Comparison of ENCODE assay signal across 8 cellular contexts in genomic region chr13:21139374-21139773, GRCh38. TPM values are rescaled to one million over a fixed set of nuclear protein-coding genes. Genes with fewer than 3 reads are reported as not detected.
A peak's percentile ranks its signal among the peaks of the same experiment; 100 is the strongest.
DNase-seq lines count a peak whose midpoint lies in the region; ATAC-seq and TF ChIP-seq lines count a peak whose summit lies in the region.

No MANE protein-coding gene starts in this region.

- peaks cover 36% of the 10 kb centered on the region for H3K79me2 ChIP-seq in OCI-LY1 (ENCODE audit: insufficient read depth, low read length)

- 93 to 98% methylated on average over 10 to 12 of the region's 12 CpGs for WGBS in endodermal cell (ENCODE audit: insufficient coverage in 1 of 2, insufficient read length in 1 of 2), 2 experiments

- H3K9me3 ChIP-seq in Caco-2 = no peaks in the 10 kb centered on the region
- H3K9me3 ChIP-seq in OCI-LY1 (ENCODE audit: low read length) = no peaks in the 10 kb centered on the region
- no peaks in the 10 kb centered on the region for H3K9me3 ChIP-seq in endodermal cell (ENCODE audit: control insufficient read depth, low read length)

- H3K27ac Mint-ChIP-seq in Caco-2 (ENCODE audit: unreplicated experiment) = peak overlapping the region; percentile 98
- peak overlapping the region; percentile 98 for H3K27ac Mint-ChIP-seq in endodermal cell
- H3K27ac Mint-ChIP-seq in osteocyte (ENCODE audit: unreplicated experiment) = peak overlapping the region; percentile 97

- CTCF ChIA-PET in Caco-2 (lab: Charles Lee) = no interaction called here

- H3K4me3 ChIP-seq in Caco-2 (ENCODE audit: low read depth, low read length) = peak overlapping the region; percentile 89
- peak overlapping the region; percentile 92 for H3K4me3 ChIP-seq in OCI-LY1 (ENCODE audit: low read depth, low read length, poor library complexity, severe bottlenecking)
- H3K4me3 ChIP-seq in endodermal cell (ENCODE audit: low read length) = peak overlapping the region; percentile 98

- H3K4me3 Mint-ChIP-seq in Caco-2 (ENCODE audit: unreplicated experiment) (peak overlapping the region; percentile 93), endodermal cell (peak overlapping the region; percentile 97), osteocyte (ENCODE audit: unreplicated experiment) (peak overlapping the region; percentile 93)

- H3K9me3 Mint-ChIP-seq in Caco-2 (ENCODE audit: unreplicated experiment) (no peaks in the 10 kb centered on the region), endodermal cell (peaks cover 14% of the 10 kb centered on the region), osteocyte (ENCODE audit: unreplicated experiment) (no peaks in the 10 kb centered on the region)

- no peak overlapping the region for H2AFZ ChIP-seq in OCI-LY1 (ENCODE audit: low read length)

- H3K4me1 ChIP-seq in Caco-2 (peaks cover 7% of the 10 kb centered on the region), OCI-LY1 (ENCODE audit: insufficient read depth, low read length, severe bottlenecking) (peaks cover 31% of the 10 kb centered on the region), endodermal cell (ENCODE audit: control insufficient read depth, insufficient read depth, low read length) (no peaks in the 10 kb centered on the region)

- no peak for DNase-seq in Caco-2
- DNase-seq in endodermal cell = no peak
- DNase-seq in osteocyte (ENCODE audit: extremely low spot score, unreplicated experiment) = peak; percentile 36
- DNase-seq in NCI-H82 (lab: John Stamatoyannopoulos, UW) = no peak

- peaks cover 6% of the 10 kb centered on the region for H3K4me1 Mint-ChIP-seq in Caco-2 (ENCODE audit: low read depth, unreplicated experiment)
- H3K4me1 Mint-ChIP-seq in endodermal cell = peaks cover 12% of the 10 kb centered on the region
- H3K4me1 Mint-ChIP-seq in osteocyte (ENCODE audit: unreplicated experiment) = peaks cover 28% of the 10 kb centered on the region

- H3K9ac ChIP-seq in OCI-LY1 (ENCODE audit: low read length) = peak overlapping the region; percentile 86
- H3K9ac ChIP-seq in endodermal cell (ENCODE audit: extremely low read depth, low read length, poor library complexity, severe bottlenecking) = no peak overlapping the region

- H3F3A ChIP-seq in OCI-LY1 (ENCODE audit: insufficient read depth, low read length) = no peaks in the 10 kb centered on the region

- POLR2A ChIA-PET in Caco-2 (lab: Charles Lee) = interaction anchor here (0.6 kb wide), 1 partner anchor 199 kb away, joined by 3 read pairs; no protein-coding TSS in a partner anchor

- intact Hi-C loops in Caco-2 (cut with micrococcal nuclease; ENCODE audit: unreplicated experiment) = no loop called here

- peak overlapping the region; percentile 76 for H3K4me2 ChIP-seq in OCI-LY1 (ENCODE audit: low read length)

- H3K27me3 ChIP-seq in Caco-2 (replicated peaks; ENCODE audit: control insufficient read depth, insufficient read depth, low read length) (no peaks in the 10 kb centered on the region), OCI-LY1 (ENCODE audit: insufficient read depth, low read length) (no peaks in the 10 kb centered on the region), endodermal cell (ENCODE audit: control insufficient read depth, insufficient read depth, low read length, poor library complexity, severe bottlenecking) (no peaks in the 10 kb centered on the region)

- no peaks in the 10 kb centered on the region for H3K9me2 ChIP-seq in OCI-LY1 (ENCODE audit: low read depth, low read length)

- H3K36me3 Mint-ChIP-seq in Caco-2 (ENCODE audit: insufficient read depth, unreplicated experiment) = peaks cover 42% of the 10 kb centered on the region
- H3K36me3 Mint-ChIP-seq in endodermal cell (ENCODE audit: low read depth) = peaks cover 27% of the 10 kb centered on the region
- peaks cover 12% of the 10 kb centered on the region for H3K36me3 Mint-ChIP-seq in osteocyte (ENCODE audit: unreplicated experiment)

- H3K27me3 Mint-ChIP-seq in Caco-2 (ENCODE audit: insufficient read depth, unreplicated experiment) = no peaks in the 10 kb centered on the region
- no peaks in the 10 kb centered on the region for H3K27me3 Mint-ChIP-seq in endodermal cell (ENCODE audit: insufficient read depth)
- H3K27me3 Mint-ChIP-seq in osteocyte (ENCODE audit: unreplicated experiment) = no peaks in the 10 kb centered on the region

- H3K36me3 ChIP-seq in Caco-2 (ENCODE audit: control insufficient read depth, insufficient read depth, low read length) = no peaks in the 10 kb centered on the region; the same call in 1 of the 2 replicates
- H3K36me3 ChIP-seq in OCI-LY1 (ENCODE audit: insufficient read depth, low read length) = peaks cover 26% of the 10 kb centered on the region
- peaks cover 18% of the 10 kb centered on the region for H3K36me3 ChIP-seq in endodermal cell (ENCODE audit: control insufficient read depth, insufficient read depth, low read length)

- no TSS peak for BruUV-seq in Caco-2 (replicated peaks; lab: Mats Ljungman, UMichigan)

- no peaks in the 10 kb centered on the region for H4K20me1 ChIP-seq in OCI-LY1 (ENCODE audit: insufficient read depth, low read length)

- no peak overlapping the region for H3K27ac ChIP-seq in OCI-LY1 (ENCODE audit: low read depth, low read length, poor library complexity, severe bottlenecking)
- H3K27ac ChIP-seq in endodermal cell (ENCODE audit: low read depth, low read length) = no peak overlapping the region

- ATAC-seq in HG03175 (IDR thresholded peaks at IDR 0.05; ENCODE audit: unreplicated experiment) (no peak), HG02884 (IDR thresholded peaks at IDR 0.05; ENCODE audit: unreplicated experiment) (no peak), GM18907 (IDR thresholded peaks at IDR 0.05; ENCODE audit: unreplicated experiment) (no peak)

- TF ChIP-seq CTCF in Caco-2 (IDR thresholded peaks at IDR 0.05; ENCODE audit: insufficient read depth in 1 of 2, low read depth in 1 of 2, low read length in 1 of 2, severe bottlenecking in 1 of 2, unreplicated experiment in 1 of 2) (no peak), OCI-LY1 (IDR thresholded peaks at IDR 0.05; ENCODE audit: low read length) (no peak), endodermal cell (conservative IDR thresholded peaks at IDR 0.05) (no peak), osteocyte (IDR thresholded peaks at IDR 0.05) (no peak)

RNA-seq across cellular contexts. Expression of gene SAP18, which starts 0.5 kb away (rescaled TPM):
- total RNA-seq in Caco-2 (2022) (395 and 441 TPM in 2 replicates), endodermal cell (100 to 1,000 TPM; 248 to 294 TPM), osteocyte (194 and 219 TPM in 2 replicates)
- polyA plus RNA-seq in endodermal cell (2013, experiment 1 of 2) = 178 TPM
- 166 TPM for polyA plus RNA-seq in endodermal cell (2013, experiment 2 of 2)

RNA-seq across cellular contexts. Expression of gene SKA3, which starts 37.0 kb away (rescaled TPM):
- 33.3 and 37.5 TPM in 2 replicates for total RNA-seq in Caco-2 (2022)
- total RNA-seq in endodermal cell = 10 to 100 TPM; 24.1 to 35.3 TPM
- 32.6 TPM for polyA plus RNA-seq in endodermal cell (2013, experiment 1 of 2)
- 32.8 TPM for polyA plus RNA-seq in endodermal cell (2013, experiment 2 of 2)
- total RNA-seq in osteocyte = 4.0 and 4.2 TPM in 2 replicates

RNA-seq across cellular contexts. Expression of gene MRPL57, which starts 37.1 kb away (rescaled TPM):
- total RNA-seq in Caco-2 (2022) = 32.8 and 33.9 TPM in 2 replicates
- total RNA-seq in endodermal cell = 10 to 100 TPM; 22.2 to 22.9 TPM
- 23.6 TPM for polyA plus RNA-seq in endodermal cell (2013, experiment 1 of 2)
- 21.6 TPM for polyA plus RNA-seq in endodermal cell (2013, experiment 2 of 2)
- total RNA-seq in osteocyte = 15.1 and 16.1 TPM in 2 replicates
